8 cellular contexts compared by ENCODE assay signal in genomic region chr13:98672947-98673545, GRCh38.
DNase-seq lines count a peak whose midpoint lies in the region; ATAC-seq and TF ChIP-seq lines count a peak whose summit lies in the region.

No MANE protein-coding gene starts in this region.

- H3K36me3 ChIP-seq in RWPE2 (ENCODE audit: low read depth) (no peaks in the 10 kb centered on the region), gastroesophageal sphincter (no peaks in the 10 kb centered on the region), neutrophil (no peaks in the 10 kb centered on the region), vagina (no peaks in the 10 kb centered on the region)

- no peak overlapping the region for H3K27ac ChIP-seq in RWPE2 (ENCODE audit: poor library complexity, severe bottlenecking)
- no peak overlapping the region for H3K27ac ChIP-seq in gastroesophageal sphincter
- H3K27ac ChIP-seq in neutrophil, result no peak overlapping the region
- H3K27ac ChIP-seq in vagina, result no peak overlapping the region

- peak; percentile 83 for ATAC-seq in GM21515 (IDR thresholded peaks at IDR 0.05; ENCODE audit: unreplicated experiment)
- peak; percentile 76 for ATAC-seq in RWPE2 (ENCODE audit: low read depth)
- peak; percentile 83 for ATAC-seq in gastroesophageal sphincter

- no peaks in the 10 kb centered on the region for H3K4me1 ChIP-seq in RWPE2 (ENCODE audit: insufficient read depth, poor library complexity, severe bottlenecking)
- peaks cover 0 to 24% (median 4%) of the 10 kb centered on the region in 3 donors for H3K4me1 ChIP-seq in gastroesophageal sphincter
- H3K4me1 ChIP-seq in neutrophil (ENCODE audit: control insufficient read depth in 1 of 2, insufficient read depth in 1 of 2, low read depth in 1 of 2, low read length in 1 of 2), result peaks cover 12 to 16% of the 10 kb centered on the region in 2 experiments
- H3K4me1 ChIP-seq in vagina, result peaks cover 15% of the 10 kb centered on the region

- H3K4me3 ChIP-seq in RWPE2 (ENCODE audit: severe bottlenecking) (no peak overlapping the region), gastroesophageal sphincter (no peak overlapping the region), neutrophil (ENCODE audit: low read depth in 1 of 2, low read length in 1 of 2) (no peak overlapping the region), vagina (no peak overlapping the region)

- TF ChIP-seq POLR2A in gastroesophageal sphincter (IDR thresholded peaks at IDR 0.05) (no peak), vagina (IDR thresholded peaks at IDR 0.05) (no peak)

- H3K27me3 ChIP-seq in RWPE2 (ENCODE audit: insufficient read depth, poor library complexity, severe bottlenecking) (no peaks in the 10 kb centered on the region), gastroesophageal sphincter (no peaks in the 10 kb centered on the region), neutrophil (peaks cover 9% of the 10 kb centered on the region), vagina (no peaks in the 10 kb centered on the region)

- peak; percentile 31 for DNase-seq in DMS153 (lab: John Stamatoyannopoulos, UW)
- peak; percentile 73 for DNase-seq in KBM-7
- DNase-seq in RWPE2 (ENCODE audit: low spot score), result no peak
- DNase-seq in activated gamma-delta T cell treated with anti-CD3 and anti-CD28 coated beads, Interleukin-2, amount 50 U/mL, for 16 hours (ENCODE audit: low read depth), result peak; percentile 23
- DNase-seq in vagina (ENCODE audit: extremely low spot score in 2 of 2), result no peak

- H3K9me3 ChIP-seq in RWPE2 (ENCODE audit: severe bottlenecking), result no peaks in the 10 kb centered on the region
- H3K9me3 ChIP-seq in gastroesophageal sphincter, result no peaks in the 10 kb centered on the region
- H3K9me3 ChIP-seq in neutrophil, result no peaks in the 10 kb centered on the region
- H3K9me3 ChIP-seq in vagina, result no peaks in the 10 kb centered on the region

- TF ChIP-seq CTCF in RWPE2 (IDR thresholded peaks at IDR 0.05; ENCODE audit: poor library complexity, severe bottlenecking) (peak; percentile 94), gastroesophageal sphincter (IDR thresholded peaks at IDR 0.05) (peak in 3 of 4 experiments; percentile 82 to 91 (median 86)), neutrophil (IDR thresholded peaks at IDR 0.05) (peak; percentile 64), vagina (IDR thresholded peaks at IDR 0.05) (peak; percentile 83 to 92 (median 85))

- no peak for TF ChIP-seq EP300 in gastroesophageal sphincter (IDR thresholded peaks at IDR 0.05)

- 26 to 40% methylated on average over 1 to 7 of the region's 11 CpGs for WGBS in gastroesophageal sphincter (ENCODE audit: low coverage in 1 of 2), 2 donors

- in situ Hi-C loops in KBM-7 (cut with MboI; ENCODE audit: low pct_unique_long_range_greater_than_20kb, low sequenced_read_pairs), result loop anchor here (25.0 kb wide), 1 partner anchor 211 kb away; no protein-coding TSS in a partner anchor

- intact Hi-C loops in vagina (cut with DNase I), result no loop called here

Comparison
In these comparisons a context has a peak if more than half of its experiments do, and no peak if none do; other contexts are left out.
1. DNase-seq: peak in DMS153 (single experiment), KBM-7 (single experiment) and activated gamma-delta T cell treated with anti-CD3 and anti-CD28 coated beads, Interleukin-2, amount 50 U/mL, for 16 hours (single experiment); none in RWPE2 (single experiment) and vagina (0 of 2).
2. Peak in every context shown above with its lines, with median percentiles within 50 percentile points of each other: ATAC-seq and CTCF ChIP-seq.